In the genomic region with DNA sequence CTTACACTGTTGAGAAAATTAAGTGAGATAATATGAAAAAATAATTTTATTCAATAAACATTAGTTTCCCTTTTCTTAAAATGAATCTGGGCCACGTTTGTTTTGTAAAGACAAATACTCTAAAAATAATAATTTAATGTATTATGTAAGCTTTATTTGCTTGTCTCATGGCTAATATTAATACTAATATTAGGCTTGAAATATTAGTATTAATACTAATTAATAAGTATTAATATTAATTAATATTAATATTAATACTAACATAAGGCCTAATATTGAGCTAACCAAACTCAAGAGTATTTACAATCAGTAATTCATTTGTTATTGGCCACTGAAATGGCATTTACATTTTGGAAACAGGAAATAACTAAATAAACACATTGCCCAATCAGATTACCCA, we compare ENCODE assay signal across 8 cellular contexts.
"Had no signal": no experiment of that assay in that cellular context is flagged by ENCODE, and none has a peak within 500 bp of the region (broad histone marks: within the 10 kb centered on the region; RNA-seq: fewer than 3 reads in every experiment).

No MANE protein-coding gene starts in this region.

- H3K9ac ChIP-seq: GM23248, KMS-11 had no signal

- H3K27ac ChIP-seq: GM23248, KMS-11 had no signal

- H2AFZ ChIP-seq: GM23248 had no signal

- H3K27ac Mint-ChIP-seq: HFFc6 had no signal

- FAIRE-seq: HTR-8/SVneo had no signal

- H3K4me3 Mint-ChIP-seq: HFFc6 had no signal

- H3K4me3 ChIP-seq: GM23248 had no signal

- H3K4me2 ChIP-seq: KMS-11 had no signal

- DNase-seq: GM23248, GOT3, H7, HCEC 1CT, HFFc6, IMR-90 had no signal
